Comparison of ENCODE assay signal across 8 cellular contexts in the genomic region with DNA sequence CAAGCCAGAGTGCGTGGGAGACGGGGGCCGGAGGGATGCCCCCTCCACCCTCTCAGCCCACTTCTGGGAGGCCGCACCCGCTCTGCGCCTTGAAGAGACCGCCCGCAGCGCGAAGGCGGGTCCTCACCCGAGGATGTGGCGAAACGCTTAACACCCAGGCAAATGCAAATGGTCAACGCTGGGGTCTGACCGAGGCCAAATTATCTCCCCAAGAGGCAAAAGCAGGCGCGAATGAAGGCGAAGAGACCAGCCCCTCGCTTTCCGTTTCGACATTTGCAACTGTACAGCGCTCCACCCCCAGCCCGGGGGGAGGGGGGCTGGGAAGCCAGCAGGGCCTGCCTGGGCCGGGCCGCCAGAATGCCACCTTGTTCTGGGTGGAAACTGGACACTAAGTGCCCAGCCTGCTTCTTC.
A peak's percentile ranks its signal among the peaks of the same experiment; 100 is the strongest.
DNase-seq lines count a peak whose midpoint lies in the region; ATAC-seq and TF ChIP-seq lines count a peak whose summit lies in the region.

No MANE protein-coding gene starts in this region.

- H3K27ac ChIP-seq in esophagus (ENCODE audit: low read depth in 2 of 2, low read length in 1 of 2): no peak overlapping the region

- H3K36me3 Mint-ChIP-seq in neural crest cell (ENCODE audit: low read depth): no peaks in the 10 kb centered on the region

- peaks cover 9% of the 10 kb centered on the region for H3K27me3 ChIP-seq in BJ (ENCODE audit: control insufficient read depth, insufficient read depth, low read length)
- H3K27me3 ChIP-seq in MG63: no peaks in the 10 kb centered on the region; the same call in 1 of the 2 replicates
- H3K27me3 ChIP-seq in esophagus (ENCODE audit: control insufficient read depth in 1 of 2, insufficient read depth in 2 of 2, low read length in 2 of 2): peaks cover 0 to 11% of the 10 kb centered on the region in 2 donors

- POLR2A ChIA-PET in BJ (lab: Charles Lee): no interaction called here

- H3K27ac Mint-ChIP-seq in neural crest cell (ENCODE audit: unreplicated experiment): no peak overlapping the region

- peak overlapping the region; percentile 37 for H3K4me3 ChIP-seq in BJ (ENCODE audit: low read depth, low read length)
- peak overlapping the region; percentile 26 for H3K4me3 ChIP-seq in MG63
- peak overlapping the region; percentile 42 to 50 for H3K4me3 ChIP-seq in esophagus (ENCODE audit: low read depth in 1 of 2, low read length in 2 of 2)

- H3K4me1 Mint-ChIP-seq in neural crest cell: peaks cover 14% of the 10 kb centered on the region

- H3K36me3 ChIP-seq in BJ (ENCODE audit: control insufficient read depth, insufficient read depth, low read length) (no peaks in the 10 kb centered on the region), MG63 (no peaks in the 10 kb centered on the region), esophagus (ENCODE audit: control insufficient read depth in 2 of 2, insufficient read depth in 2 of 2, low read length in 1 of 2) (no peaks in the 10 kb centered on the region)

- H3K4me3 Mint-ChIP-seq in neural crest cell: peak overlapping the region; percentile 74

- peaks cover 0 to 2% of the 10 kb centered on the region in 2 donors for H3K4me1 ChIP-seq in esophagus (ENCODE audit: control insufficient read depth in 2 of 2, insufficient read depth in 2 of 2, low read length in 1 of 2)

- no peaks in the 10 kb centered on the region for H3K9me3 ChIP-seq in MG63
- H3K9me3 ChIP-seq in esophagus (ENCODE audit: control insufficient read depth in 2 of 2, insufficient read depth in 1 of 2, low read depth in 1 of 2, low read length in 1 of 2): peaks cover 0 to 3% of the 10 kb centered on the region in 2 donors

- CTCF ChIA-PET in BJ (lab: Yijun Ruan, JAX): no interaction called here

- no peak for TF ChIP-seq CTCF in BJ (IDR thresholded peaks at IDR 0.05; ENCODE audit: insufficient read depth, low read depth, low read length)
- TF ChIP-seq CTCF in neural crest cell (conservative IDR thresholded peaks at IDR 0.05): no peak

- intact Hi-C loops in posterior vena cava (cut with DNase I): no loop called here

- ATAC-seq in HG03469 (IDR thresholded peaks at IDR 0.05; ENCODE audit: unreplicated experiment) (no peak), HG03432 (IDR thresholded peaks at IDR 0.05; ENCODE audit: unreplicated experiment) (no peak)

- no peaks in the 10 kb centered on the region for H3K9me3 Mint-ChIP-seq in neural crest cell

- H3K27me3 Mint-ChIP-seq in neural crest cell (ENCODE audit: low read depth): peaks cover 93% of the 10 kb centered on the region

- DNase-seq in BJ (ENCODE audit: low read depth): no peak
- DNase-seq in MG63: no peak
- no peak for DNase-seq in neural crest cell (ENCODE audit: low read depth, low spot score)
- DNase-seq in SKM-1 treated with dmso at 0.1 percent for 144 hours (lab: John Stamatoyannopoulos, UW; ENCODE audit: unreplicated experiment): no peak
- DNase-seq in posterior vena cava (ENCODE audit: low spot score): no peak

- WGBS in esophagus, 2 donors: 2 to 34% methylated on average over 25 to 26 of the region's 26 CpGs
